8 cellular contexts compared by ENCODE assay signal in the genomic region with DNA sequence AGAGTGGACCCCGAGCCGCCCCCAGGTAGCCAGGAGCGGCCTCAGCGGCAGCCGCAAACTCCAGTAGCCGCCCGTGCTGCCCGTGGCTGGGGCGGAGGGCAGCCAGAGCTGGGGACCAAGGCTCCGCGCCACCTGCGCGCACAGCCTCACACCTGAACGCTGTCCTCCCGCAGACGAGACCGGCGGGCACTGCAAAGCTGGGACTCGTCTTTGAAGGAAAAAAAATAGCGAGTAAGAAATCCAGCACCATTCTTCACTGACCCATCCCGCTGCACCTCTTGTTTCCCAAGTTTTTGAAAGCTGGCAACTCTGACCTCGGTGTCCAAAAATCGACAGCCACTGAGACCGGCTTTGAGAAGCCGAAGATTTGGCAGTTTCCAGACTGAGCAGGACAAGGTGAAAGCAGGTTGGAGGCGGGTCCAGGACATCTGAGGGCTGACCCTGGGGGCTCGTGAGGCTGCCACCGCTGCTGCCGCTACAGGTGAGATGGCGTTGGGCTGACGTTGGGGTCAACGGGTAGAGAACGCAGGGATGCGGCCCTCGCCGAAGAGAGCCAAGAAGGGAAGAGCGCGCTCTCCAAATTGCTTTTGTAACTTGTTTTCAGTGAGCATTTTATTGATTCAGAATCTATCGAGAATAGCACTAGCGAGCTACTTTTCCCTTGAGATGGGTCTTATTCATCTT. TPM values are rescaled to one million over a fixed set of nuclear protein-coding genes. Genes with fewer than 3 reads are reported as not detected.
DNase-seq lines count a peak whose midpoint lies in the region; ATAC-seq and TF ChIP-seq lines count a peak whose summit lies in the region.

No MANE protein-coding gene starts in this region.

- H3K4me3 Mint-ChIP-seq in CD8-positive, alpha-beta memory T cell: peak overlapping the region; percentile 91 to 100 (median 99)
- peak overlapping the region; percentile 95 for H3K4me3 Mint-ChIP-seq in activated naive CD4-positive, alpha-beta T cell treated with anti-CD3 and anti-CD28 coated beads, Interleukin-2, amount 50 U/mL, for 24 hours

- peak overlapping the region; percentile 77 for H3K27ac ChIP-seq in CD8-positive, alpha-beta memory T cell (ENCODE audit: low read depth, low read length)
- H3K27ac ChIP-seq in iPS-18a (ENCODE audit: low read length): no peak overlapping the region
- no peak overlapping the region for H3K27ac ChIP-seq in substantia nigra (ENCODE audit: low read depth, low read length, poor library complexity, severe bottlenecking)

- H3K9me3 Mint-ChIP-seq in CD8-positive, alpha-beta memory T cell: peaks cover 0 to 2% (median 0%) of the 10 kb centered on the region in 5 donors
- no peaks in the 10 kb centered on the region for H3K9me3 Mint-ChIP-seq in activated naive CD4-positive, alpha-beta T cell treated with anti-CD3 and anti-CD28 coated beads, Interleukin-2, amount 50 U/mL, for 24 hours

- H3K9me3 ChIP-seq in CD8-positive, alpha-beta memory T cell (ENCODE audit: low read length): no peaks in the 10 kb centered on the region
- no peaks in the 10 kb centered on the region for H3K9me3 ChIP-seq in iPS-18a (ENCODE audit: control insufficient read depth, low read depth, low read length)

- POLR2A ChIA-PET in CD8-positive, alpha-beta memory T cell (lab: Charles Lee): interaction anchor here (0.8 to 3.9 kb wide), 7 partner anchors 26 to 289 kb away, joined by 3 to 28 read pairs (median 5); no protein-coding TSS in a partner anchor

- H3K4me1 Mint-ChIP-seq in CD8-positive, alpha-beta memory T cell: peaks cover 53 to 60% (median 59%) of the 10 kb centered on the region in 3 donors
- peaks cover 34% of the 10 kb centered on the region for H3K4me1 Mint-ChIP-seq in activated naive CD4-positive, alpha-beta T cell treated with anti-CD3 and anti-CD28 coated beads, Interleukin-2, amount 50 U/mL, for 24 hours

- no peaks in the 10 kb centered on the region for H3K27me3 ChIP-seq in CD8-positive, alpha-beta memory T cell (ENCODE audit: insufficient read depth, low read length, poor library complexity, severe bottlenecking)
- peaks cover 51% of the 10 kb centered on the region for H3K27me3 ChIP-seq in iPS-18a (ENCODE audit: control insufficient read depth, insufficient read depth, low read length)

- DNase-seq in CD8-positive, alpha-beta memory T cell: peak in 2 of 5 donors; percentile 28 to 67
- peak; percentile 47 for DNase-seq in HuH-7.5 (ENCODE audit: low spot score)
- DNase-seq in stimulated activated CD4-positive, alpha-beta T cell treated with anti-CD3 and anti-CD28 coated beads, Interleukin-12 subunit alpha, Interleukin-12 subunit beta, amount 100 ng/mL, for 4 hours: peak; percentile 39
- no peak for DNase-seq in substantia nigra (lab: John Stamatoyannopoulos, UW)
- DNase-seq in GM13976 (ENCODE audit: low spot score): no peak

- peaks cover 8 to 54% (median 11%) of the 10 kb centered on the region in 3 donors for H3K36me3 Mint-ChIP-seq in CD8-positive, alpha-beta memory T cell
- H3K36me3 Mint-ChIP-seq in activated naive CD4-positive, alpha-beta T cell treated with anti-CD3 and anti-CD28 coated beads, Interleukin-2, amount 50 U/mL, for 24 hours: peaks cover 44% of the 10 kb centered on the region

- ATAC-seq in GM21390 (IDR thresholded peaks at IDR 0.05; ENCODE audit: unreplicated experiment): peak; percentile 35

- no peak for TF ChIP-seq CTCF in GM13976 (IDR thresholded peaks at IDR 0.05; ENCODE audit: borderline replicate concordance, control extremely low read depth, extremely low read depth, insufficient read depth, missing control alignments)

- in situ Hi-C loops in GM13976 (cut with MboI; ENCODE audit: low sequenced_read_pairs, unreplicated experiment): loop anchor here (25.0 kb wide), 2 partner anchors 968 to 1093 kb away; no protein-coding TSS in a partner anchor

- H3K36me3 ChIP-seq in CD8-positive, alpha-beta memory T cell (ENCODE audit: insufficient read depth, low read length): peaks cover 7% of the 10 kb centered on the region
- no peaks in the 10 kb centered on the region for H3K36me3 ChIP-seq in iPS-18a (ENCODE audit: control insufficient read depth, low read depth, low read length)

- no peak overlapping the region for H3K9ac ChIP-seq in iPS-18a (ENCODE audit: low read length)

- peak overlapping the region; percentile 96 for H3K4me3 ChIP-seq in CD8-positive, alpha-beta memory T cell (ENCODE audit: low read length)
- H3K4me3 ChIP-seq in iPS-18a (ENCODE audit: low read length): peak overlapping the region; percentile 75

- CTCF ChIA-PET in CD8-positive, alpha-beta memory T cell (lab: Charles Lee): interaction anchor here (0.9 to 4.4 kb wide), 10 partner anchors 10 to 415 kb away, joined by 3 to 28 read pairs (median 3); no protein-coding TSS in a partner anchor

- peak overlapping the region; percentile 92 to 99 (median 96) for H3K27ac Mint-ChIP-seq in CD8-positive, alpha-beta memory T cell
- H3K27ac Mint-ChIP-seq in activated naive CD4-positive, alpha-beta T cell treated with anti-CD3 and anti-CD28 coated beads, Interleukin-2, amount 50 U/mL, for 24 hours: peak overlapping the region; percentile 98

- H3K27me3 Mint-ChIP-seq in CD8-positive, alpha-beta memory T cell: peaks cover 0 to 3% of the 10 kb centered on the region in 2 donors
- no peaks in the 10 kb centered on the region for H3K27me3 Mint-ChIP-seq in activated naive CD4-positive, alpha-beta T cell treated with anti-CD3 and anti-CD28 coated beads, Interleukin-2, amount 50 U/mL, for 24 hours

- peaks cover 46% of the 10 kb centered on the region for H3K4me1 ChIP-seq in CD8-positive, alpha-beta memory T cell (ENCODE audit: insufficient read depth, low read length)
- H3K4me1 ChIP-seq in iPS-18a (ENCODE audit: control insufficient read depth, low read depth, low read length): peaks cover 15% of the 10 kb centered on the region

RNA-seq across cellular contexts. Expression of gene PTGER4, which starts 0.4 kb away (rescaled TPM):
- total RNA-seq in CD8-positive, alpha-beta memory T cell: 10 to 100 TPM; 49.5 to 53.9 TPM
- 84.1 TPM for polyA plus RNA-seq in CD8-positive, alpha-beta memory T cell

Comparison
In these comparisons a context has a peak if more than half of its experiments do, and no peak if none do; other contexts are left out.
1. DNase-seq: peak in HuH-7.5 (single experiment) and stimulated activated CD4-positive, alpha-beta T cell treated with anti-CD3 and anti-CD28 coated beads, Interleukin-12 subunit alpha, Interleukin-12 subunit beta, amount 100 ng/mL, for 4 hours (single experiment); none in substantia nigra (0 of 49) and GM13976 (single experiment).